Comparison of ENCODE assay signal across 2 cellular contexts in genomic region chr17:58528443-58528842, GRCh38.
TF ChIP-seq lines count a peak whose summit lies in the region.

No MANE protein-coding gene starts in this region.

TF ChIP-seq in liver, 16 proteins besides CTCF, POLR2A, EP300 and RAD21:
- TF ChIP-seq ATF3 (IDR thresholded peaks at IDR 0.05) (no peak), HNF4G (IDR thresholded peaks at IDR 0.05) (no peak), GABPA (IDR thresholded peaks at IDR 0.05 in 1 of 2, conservative IDR thresholded peaks at IDR 0.05 in 1 of 2) (no peak), RXRA (IDR thresholded peaks at IDR 0.05) (no peak), FOXA2 (IDR thresholded peaks at IDR 0.05) (no peak), SP1 (IDR thresholded peaks at IDR 0.05) (no peak), TAF1 (conservative IDR thresholded peaks at IDR 0.05) (no peak), NR2F2 (IDR thresholded peaks at IDR 0.05) (no peak), JUND (IDR thresholded peaks at IDR 0.05) (no peak), REST (IDR thresholded peaks at IDR 0.05) (no peak), HNF4A (conservative IDR thresholded peaks at IDR 0.05) (no peak), FOXA1 (IDR thresholded peaks at IDR 0.05) (no peak)
- TF ChIP-seq, protein P1, sequence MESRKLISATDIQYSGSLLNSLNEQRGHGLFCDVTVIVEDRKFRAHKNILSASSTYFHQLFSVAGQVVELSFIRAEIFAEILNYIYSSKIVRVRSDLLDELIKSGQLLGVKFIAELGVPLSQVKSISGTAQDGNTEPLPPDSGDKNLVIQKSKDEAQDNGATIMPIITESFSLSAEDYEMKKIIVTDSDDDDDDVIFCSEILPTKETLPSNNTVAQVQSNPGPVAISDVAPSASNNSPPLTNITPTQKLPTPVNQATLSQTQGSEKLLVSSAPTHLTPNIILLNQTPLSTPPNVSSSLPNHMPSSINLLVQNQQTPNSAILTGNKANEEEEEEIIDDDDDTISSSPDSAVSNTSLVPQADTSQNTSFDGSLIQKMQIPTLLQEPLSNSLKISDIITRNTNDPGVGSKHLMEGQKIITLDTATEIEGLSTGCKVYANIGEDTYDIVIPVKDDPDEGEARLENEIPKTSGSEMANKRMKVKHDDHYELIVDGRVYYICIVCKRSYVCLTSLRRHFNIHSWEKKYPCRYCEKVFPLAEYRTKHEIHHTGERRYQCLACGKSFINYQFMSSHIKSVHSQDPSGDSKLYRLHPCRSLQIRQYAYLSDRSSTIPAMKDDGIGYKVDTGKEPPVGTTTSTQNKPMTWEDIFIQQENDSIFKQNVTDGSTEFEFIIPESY (IDR thresholded peaks at IDR 0.05): no peak

TF ChIP-seq in HepG2, 621 proteins besides CTCF, POLR2A, EP300 and RAD21:
- TF ChIP-seq ZNF775 (CRISPR knock-in tag; IDR thresholded peaks at IDR 0.05; ENCODE audit: borderline replicate concordance) (no peak), SETDB1 (CRISPR knock-in tag; IDR thresholded peaks at IDR 0.05; ENCODE audit: borderline replicate concordance) (no peak), ZFX (CRISPR knock-in tag; IDR thresholded peaks at IDR 0.05; ENCODE audit: low read depth) (no peak), ZNF367 (CRISPR knock-in tag; IDR thresholded peaks at IDR 0.05; ENCODE audit: borderline replicate concordance) (no peak), KAT7 (CRISPR knock-in tag; IDR thresholded peaks at IDR 0.05; ENCODE audit: borderline replicate concordance) (no peak), ZNF468 (CRISPR knock-in tag; IDR thresholded peaks at IDR 0.05) (no peak), ZNF614 (CRISPR knock-in tag; IDR thresholded peaks at IDR 0.05; ENCODE audit: borderline replicate concordance) (no peak), SRSF4 (IDR thresholded peaks at IDR 0.05; ENCODE audit: low read depth, low read length, poor library complexity, severe bottlenecking) (no peak)
- TF ChIP-seq, protein P2, sequence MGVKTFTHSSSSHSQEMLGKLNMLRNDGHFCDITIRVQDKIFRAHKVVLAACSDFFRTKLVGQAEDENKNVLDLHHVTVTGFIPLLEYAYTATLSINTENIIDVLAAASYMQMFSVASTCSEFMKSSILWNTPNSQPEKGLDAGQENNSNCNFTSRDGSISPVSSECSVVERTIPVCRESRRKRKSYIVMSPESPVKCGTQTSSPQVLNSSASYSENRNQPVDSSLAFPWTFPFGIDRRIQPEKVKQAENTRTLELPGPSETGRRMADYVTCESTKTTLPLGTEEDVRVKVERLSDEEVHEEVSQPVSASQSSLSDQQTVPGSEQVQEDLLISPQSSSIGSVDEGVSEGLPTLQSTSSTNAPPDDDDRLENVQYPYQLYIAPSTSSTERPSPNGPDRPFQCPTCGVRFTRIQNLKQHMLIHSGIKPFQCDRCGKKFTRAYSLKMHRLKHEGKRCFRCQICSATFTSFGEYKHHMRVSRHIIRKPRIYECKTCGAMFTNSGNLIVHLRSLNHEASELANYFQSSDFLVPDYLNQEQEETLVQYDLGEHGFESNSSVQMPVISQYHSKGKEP (CRISPR knock-in tag; IDR thresholded peaks at IDR 0.05): no peak
